In genomic region chr1:151198254-151199127, GRCh38 we compare ENCODE assay signal across 8 cellular contexts. TPM values are rescaled to one million over a fixed set of nuclear protein-coding genes. Genes with fewer than 3 reads are reported as not detected.
A peak's percentile ranks its signal among the peaks of the same experiment; 100 is the strongest.
DNase-seq lines count a peak whose midpoint lies in the region; ATAC-seq, FAIRE-seq and TF ChIP-seq lines count a peak whose summit lies in the region.

Gene PIP5K1A (plus strand): TSS chr1:151198552. CDS start chr1:151198997, 445 bp downstream.

- peak within 1 kb of the TSS; percentile 99 for H3K23ac ChIP-seq in IMR-90 (ENCODE audit: low read depth, low read length)

- peak within 1 kb of the TSS; percentile 98 for H4K91ac ChIP-seq in IMR-90 (ENCODE audit: insufficient read depth, low read depth, low read length)

- H2BK15ac ChIP-seq in IMR-90 (ENCODE audit: low read depth, low read length) = peak within 1 kb of the TSS; percentile 79; the same call in 2 of the 3 replicates

- H4K8ac ChIP-seq in IMR-90 (ENCODE audit: low read depth in 2 of 2, low read length in 2 of 2) = peak within 1 kb of the TSS; percentile 96 to 97

- peaks cover 7% of the 10 kb centered on the region; the same call in 1 of the 2 replicates for H3K9me1 ChIP-seq in IMR-90 (ENCODE audit: insufficient read depth, low read length)

- CTCF ChIA-PET in IMR-90 (lab: Yijun Ruan, JAX) = interaction anchor here (0.5 kb wide), 1 partner anchor 64 kb away, joined by 3 read pairs; no protein-coding TSS in a partner anchor

- peak within 1 kb of the TSS; percentile 89 for H2BK5ac ChIP-seq in IMR-90 (ENCODE audit: low read depth, low read length, poor library complexity, severe bottlenecking)

- intact Hi-C loops in IMR-90 (cut with micrococcal nuclease) = loop anchor here (5.0 kb wide), 2 partner anchors 144 to 539 kb away; no protein-coding TSS in a partner anchor

- ATAC-seq in GM21526 (IDR thresholded peaks at IDR 0.05; ENCODE audit: low FRiP score, unreplicated experiment) (peak; percentile 75), IMR-90 (ENCODE audit: low read depth) (peak; percentile 86)

- peaks cover 5% of the 10 kb centered on the region; the same call in 1 of the 2 replicates for H3K4me1 ChIP-seq in IMR-90 (ENCODE audit: control insufficient read depth, insufficient read depth, low read length)

- peak within 1 kb of the TSS; percentile 83 for H2AFZ ChIP-seq in IMR-90 (replicated peaks; ENCODE audit: low read length, poor library complexity)

- H2BK120ac ChIP-seq in IMR-90 (ENCODE audit: low read depth, low read length) = peak within 1 kb of the TSS; percentile 81

- H4K5ac ChIP-seq in IMR-90 (ENCODE audit: low read depth, low read length) = peak within 1 kb of the TSS; percentile 96

- H2BK20ac ChIP-seq in IMR-90 (ENCODE audit: low read depth, low read length) = peak within 1 kb of the TSS; percentile 26; the same call in 1 of the 2 replicates

- H3K27ac ChIP-seq in IMR-90 (ENCODE audit: insufficient read depth, low read length) = peak within 1 kb of the TSS; percentile 96

- peaks cover 9% of the 10 kb centered on the region for H3K36me3 ChIP-seq in IMR-90 (ENCODE audit: control insufficient read depth, insufficient read depth, low read length)

- TF ChIP-seq POLR2A in IMR-90 (IDR thresholded peaks at IDR 0.05; ENCODE audit: low read depth, low read length) = peak; percentile 88

- H2AK5ac ChIP-seq in IMR-90 (ENCODE audit: low read depth, low read length) = peak within 1 kb of the TSS; percentile 100

- WGBS in IMR-90 (ENCODE audit: extremely low coverage in 2 of 2, insufficient read length in 1 of 2), 2 experiments = 0% methylated on average over 24 of the region's 60 CpGs; no CpG with 5 or more reads in 1 of the 2 experiments

- POLR2A ChIA-PET in IMR-90 (lab: Charles Lee; ENCODE audit: unreplicated experiment) = no interaction called here

- peak within 1 kb of the TSS; percentile 98 for H3K4me2 ChIP-seq in IMR-90 (ENCODE audit: low read depth, low read length)

- no peaks in the 10 kb centered on the region for H3K9me3 ChIP-seq in IMR-90 (ENCODE audit: control insufficient read depth, insufficient read depth, low read length)

- peaks cover 37% of the 10 kb centered on the region for H4K20me1 ChIP-seq in IMR-90 (ENCODE audit: insufficient read depth, low read length)

- H3K14ac ChIP-seq in IMR-90 (replicated peaks; ENCODE audit: low read depth, low read length) = peak within 1 kb of the TSS; percentile 100

- no peak for FAIRE-seq in D721Med (lab: Jason Lieb, UNC)

- no peaks in the 10 kb centered on the region for H3K27me3 ChIP-seq in IMR-90 (ENCODE audit: control insufficient read depth, insufficient read depth, low read length)

- peak within 1 kb of the TSS; percentile 91 for H3K56ac ChIP-seq in IMR-90 (ENCODE audit: extremely low read depth, insufficient read depth, low read length)

- TF ChIP-seq RAD21 in IMR-90 (IDR thresholded peaks at IDR 0.05; ENCODE audit: low read length) = no peak

- TF ChIP-seq CTCF in D721Med (IDR thresholded peaks at IDR 0.05; ENCODE audit: insufficient read depth, missing control alignments) (no peak), IMR-90 (conservative IDR thresholded peaks at IDR 0.05; ENCODE audit: low read depth, low read length) (no peak)

- in situ Hi-C loops in IMR-90 (cut with MboI; ENCODE audit: low sequenced_read_pairs) = loop anchor here (5.0 to 10.0 kb wide), 2 partner anchors 54 to 206 kb away; partner anchors contain the start of gene PSMD4

- peak within 1 kb of the TSS; percentile 100 for H2AK9ac ChIP-seq in IMR-90 (replicated peaks; ENCODE audit: low read depth, low read length, poor library complexity)

- H3K4ac ChIP-seq in IMR-90 (ENCODE audit: low read depth, low read length) = peak within 1 kb of the TSS; percentile 99

- peak within 1 kb of the TSS; percentile 97 for H3K9ac ChIP-seq in IMR-90 (ENCODE audit: low read depth, low read length)

- H3K4me3 ChIP-seq in IMR-90 (ENCODE audit: insufficient read depth, low read depth, low read length) = peak within 1 kb of the TSS; percentile 98

- H3K79me1 ChIP-seq in IMR-90 (ENCODE audit: low read depth in 1 of 2, low read length in 2 of 2) = peaks cover 7 to 24% of the 10 kb centered on the region in 2 experiments; a peak in 3 of 4 replicates

- peak; percentile 99 for DNase-seq in D721Med (ENCODE audit: insufficient read length, low spot score)
- peak; percentile 97 for DNase-seq in IMR-90
- peak; percentile 100 for DNase-seq in OCI-M1 (lab: John Stamatoyannopoulos, UW)
- DNase-seq in activated T-cell treated with anti-CD3 and anti-CD28 coated beads for 24 hours (ENCODE audit: low read depth) = peak; percentile 98
- DNase-seq in epidermal melanocyte (ENCODE audit: insufficient read length, low spot score) = peak; percentile 97
- peak; percentile 99 for DNase-seq in middle frontal gyrus (ENCODE audit: extremely low spot score, low spot score)
- DNase-seq in stimulated activated CD8-positive, alpha-beta memory T cell treated with anti-CD3 and anti-CD28 coated beads, Interleukin-2, amount 100 ng/mL, for 48 hours (ENCODE audit: low read depth in 2 of 2) = peak; percentile 99

- dilution Hi-C loops in IMR-90 (cut with HindIII; ENCODE audit: low sequenced_read_pairs, unreplicated experiment) = no loop called here

- peak within 1 kb of the TSS; percentile 92 for H3K18ac ChIP-seq in IMR-90 (ENCODE audit: low read depth, low read length)

- BruUV-seq in IMR-90 (replicated peaks; lab: Mats Ljungman, UMichigan) = no TSS peak

TF ChIP-seq in IMR-90, 13 proteins besides CTCF, POLR2A, EP300 and RAD21:
- TF ChIP-seq FOS (IDR thresholded peaks at IDR 0.05; ENCODE audit: low read depth, low read length) (0 out of 2 replicates have a peak, but pooled peaks have one; percentile 14), MAZ (IDR thresholded peaks at IDR 0.05; ENCODE audit: borderline replicate concordance, low read depth, low read length) (peak; percentile 3; the same call in 1 of the 2 replicates), USF2 (IDR thresholded peaks at IDR 0.05; ENCODE audit: low read depth, low read length) (peak; percentile 99), MXI1 (IDR thresholded peaks at IDR 0.05; ENCODE audit: borderline replicate concordance, low read depth, low read length) (no peak), RFX5 (IDR thresholded peaks at IDR 0.05; ENCODE audit: low read depth, low read length) (no peak), MAFK (IDR thresholded peaks at IDR 0.05; ENCODE audit: low read depth, low read length) (no peak), BHLHE40 (IDR thresholded peaks at IDR 0.05; ENCODE audit: low read depth, low read length) (peak; percentile 65; the same call in 1 of the 2 replicates)

RNA-seq across cellular contexts. Expression of gene PIP5K1A, which starts in this region (rescaled TPM):
- total RNA-seq in IMR-90 (2012; rRNA removed) = 52.5 and 59.1 TPM in 2 replicates
- 85.5 and 105 TPM in 2 replicates for polyA plus RNA-seq in IMR-90 (2012; rRNA removed)
- 30.9 and 48.4 TPM in 2 replicates for polyA plus RNA-seq in IMR-90 (2012; cell fraction: cytosol; rRNA removed)
- polyA plus RNA-seq in IMR-90 (2012; cell fraction: nucleus; rRNA removed; ENCODE audit: low replicate concordance) = 34.4 and 218 TPM in 2 replicates

Comparison
In these comparisons a context has a peak if more than half of its experiments do, and no peak if none do; other contexts are left out.
1. Peak in every context shown above with its lines: DNase-seq, ATAC-seq, H3K4me3 ChIP-seq and H3K27ac ChIP-seq.